In genomic region chr3:139482206-139482605, GRCh38 we compare ENCODE assay signal across 17 cellular contexts.
"Had no signal": no experiment of that assay in that cellular context is flagged by ENCODE, and none has a peak within 500 bp of the region (broad histone marks: within the 10 kb centered on the region; RNA-seq: fewer than 3 reads in every experiment).

No MANE protein-coding gene starts in this region.

- DNase-seq: KBM-7, MV-4-11, NCI-H1048, NCI-H1105 treated with DMSO at 0.1 percent for 48 hours, NCI-H1417 treated with DMSO at 0.1 percent for 48 hours, NCI-H146, NCI-H1694 treated with DMSO at 0.1 percent for 48 hours, NCI-H1930, NCI-H2171, NCI-H226, NCI-H524, NCI-H526 treated with DMSO at 0.1 percent for 48 hours, NCI-H748 treated with DMSO at 0.1 percent for 48 hours, Right ventricle myocardium superior, RPMI8226, SIG-M5, T-helper 2 cell had no signal
